ENCODE assay signal across 7 cellular contexts in the genomic region with DNA sequence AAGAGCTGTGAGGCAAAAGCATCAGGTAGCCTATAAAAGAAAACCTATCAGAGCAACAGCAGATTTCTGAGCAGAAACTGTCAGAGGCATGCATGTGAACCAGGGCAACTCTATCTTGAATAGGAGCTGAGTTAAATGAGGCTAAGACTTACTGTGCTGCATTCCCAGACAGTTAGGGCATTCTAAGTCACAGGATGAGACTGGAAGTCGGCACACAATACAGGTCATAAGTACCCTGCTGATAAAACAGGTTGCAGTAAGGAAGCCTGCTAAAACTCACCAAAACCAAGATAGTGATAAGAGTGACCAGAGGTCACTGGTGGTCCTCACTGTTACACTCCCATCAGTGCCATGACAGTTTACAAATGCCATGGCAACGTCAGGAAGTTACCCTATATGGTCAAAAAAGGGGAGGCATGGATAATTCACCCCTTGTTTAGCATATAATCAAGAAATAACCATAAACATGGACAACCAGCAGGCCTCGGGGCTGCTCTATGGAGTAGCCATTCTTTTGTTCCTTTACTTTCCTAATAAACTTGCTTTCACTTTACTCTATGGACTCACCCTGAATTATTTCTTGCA.
DNase-seq lines count a peak whose midpoint lies in the region; TF ChIP-seq lines count a peak whose summit lies in the region.
"Not testable (repeated sequence)": the region's sequence is repeated elsewhere in the genome, so short reads cannot be mapped to it uniquely, and the experiment has no call there.

No MANE protein-coding gene starts in this region.

- not testable (repeated sequence) for H3K79me2 ChIP-seq in mesendoderm (ENCODE audit: control insufficient read depth, insufficient read depth, low read length)

- whole genome bisulfite sequencing in iPS DF 6.9 (ENCODE audit: insufficient coverage, insufficient read length) = no CpG with 5 or more reads among the region's 3 CpGs
- WGBS in mesendoderm (ENCODE audit: extremely low coverage, insufficient coverage, low lambda C conversion rate) = no CpG with 5 or more reads among the region's 3 CpGs

- H3K9ac ChIP-seq in mesendoderm (ENCODE audit: low read length) = not testable (repeated sequence)

- H3K56ac ChIP-seq in mesendoderm (ENCODE audit: low read length) = not testable (repeated sequence)

- not testable (repeated sequence) for H3K36me3 ChIP-seq in brain microvascular endothelial cell (replicated peaks); iPS DF 6.9 (ENCODE audit: control insufficient read depth, insufficient read depth, low read length); mesendoderm (ENCODE audit: control insufficient read depth, insufficient read depth, low read length)

- not testable (repeated sequence) for TF ChIP-seq CTCF in brain microvascular endothelial cell (IDR thresholded peaks at IDR 0.05; ENCODE audit: low read depth, low read length, missing control alignments); epithelial cell of proximal tubule (conservative IDR thresholded peaks at IDR 0.05; ENCODE audit: low read depth, low read length)

- H3K18ac ChIP-seq in mesendoderm (ENCODE audit: low read length) = not testable (repeated sequence)

- H2BK15ac ChIP-seq in mesendoderm (replicated peaks; ENCODE audit: low read depth) = not testable (repeated sequence)

- H3K27me3 ChIP-seq in brain microvascular endothelial cell (replicated peaks); iPS DF 6.9 (ENCODE audit: control insufficient read depth, insufficient read depth, low read length); mesendoderm (ENCODE audit: insufficient read depth, low read length, poor library complexity): not testable (repeated sequence)

- H2BK120ac ChIP-seq in mesendoderm (ENCODE audit: low read depth, low read length) = not testable (repeated sequence)

- H3K27ac ChIP-seq in brain microvascular endothelial cell (peak overlapping the region; percentile 81), mesendoderm (ENCODE audit: low read depth, low read length) (peak overlapping the region; percentile 82)
- not testable (repeated sequence) for H3K27ac ChIP-seq in iPS DF 6.9 (ENCODE audit: low read length)

- in situ Hi-C loops in brain microvascular endothelial cell (cut with HindIII; ENCODE audit: low pct_ligation_motif_present, low sequenced_read_pairs) = not testable (repeated sequence)

- DNase-seq in DMS 273 (lab: John Stamatoyannopoulos, UW; ENCODE audit: unreplicated experiment) = peak; percentile 31
- DNase-seq in HT1080 (ENCODE audit: low read depth) = peak; percentile 24
- DNase-seq in RKO (ENCODE audit: low spot score) = peak; percentile 6
- peak; percentile 92 for DNase-seq in brain microvascular endothelial cell
- DNase-seq in epithelial cell of proximal tubule (ENCODE audit: low read depth) = peak; percentile 33
- peak; percentile 1 for DNase-seq in iPS DF 6.9 (ENCODE audit: low read depth, low spot score)
- peak; percentile 98 for DNase-seq in mesendoderm

- H3K4ac ChIP-seq in mesendoderm (ENCODE audit: low read depth, low read length) = not testable (repeated sequence)

- H2BK5ac ChIP-seq in mesendoderm (ENCODE audit: low read length) = peak overlapping the region; percentile 52

- H4K5ac ChIP-seq in mesendoderm (ENCODE audit: low read length) = not testable (repeated sequence)

- not testable (repeated sequence) for H4K8ac ChIP-seq in mesendoderm (ENCODE audit: low read depth, low read length)

- H3K9me3 ChIP-seq in iPS DF 6.9 (ENCODE audit: control insufficient read depth, insufficient read depth, low read length) = not testable (repeated sequence)

- H3K4me3 ChIP-seq in brain microvascular endothelial cell (ENCODE audit: low read depth, low read length); epithelial cell of proximal tubule (ENCODE audit: low read depth, low read length); iPS DF 6.9 (ENCODE audit: low read length); mesendoderm (ENCODE audit: low read length): not testable (repeated sequence)

- not testable (repeated sequence) for H3K4me2 ChIP-seq in mesendoderm (ENCODE audit: low read length)

- H3K79me1 ChIP-seq in mesendoderm (ENCODE audit: low read length) = not testable (repeated sequence)

- not testable (repeated sequence) for H2AK5ac ChIP-seq in mesendoderm (ENCODE audit: low read length)

- not testable (repeated sequence) for H3K4me1 ChIP-seq in iPS DF 6.9 (ENCODE audit: control insufficient read depth, insufficient read depth, low read length)
- H3K4me1 ChIP-seq in mesendoderm (ENCODE audit: control insufficient read depth, low read depth, low read length) = peaks cover 11% of the 10 kb centered on the region

- not testable (repeated sequence) for H3K23ac ChIP-seq in mesendoderm (ENCODE audit: low read length)

Comparison
In these comparisons a context has a peak if more than half of its experiments do, and no peak if none do; other contexts are left out.
1. DNase-seq: peak in every context shown above with its lines; median percentile 98 in mesendoderm; 92 in brain microvascular endothelial cell; 33 in epithelial cell of proximal tubule; 31 in DMS 273; 24 in HT1080; 6 in RKO; 1 in iPS DF 6.9.